ENCODE assay signal across 8 cellular contexts in genomic region chr1:2228157-2228594, GRCh38. TPM values are rescaled to one million over a fixed set of nuclear protein-coding genes. Genes with fewer than 3 reads are reported as not detected.
DNase-seq lines count a peak whose midpoint lies in the region; ATAC-seq and TF ChIP-seq lines count a peak whose summit lies in the region.

Gene SKI, plus strand, starts transcription at chr1:2228319. Its CDS starts 448 bp downstream, at chr1:2228767.

- H3K27me3 ChIP-seq in HL-60 (ENCODE audit: insufficient read depth, poor library complexity, severe bottlenecking) = peaks cover 5% of the 10 kb centered on the region
- no peaks in the 10 kb centered on the region for H3K27me3 ChIP-seq in adipocyte (replicated peaks; ENCODE audit: control insufficient read depth, insufficient read depth, low read length)
- no peaks in the 10 kb centered on the region for H3K27me3 ChIP-seq in smooth muscle cell (ENCODE audit: low read depth)

- no peak for TF ChIP-seq CTCF in HL-60 (IDR thresholded peaks at IDR 0.05; ENCODE audit: insufficient read depth, low read length)
- no peak for TF ChIP-seq CTCF in smooth muscle cell (IDR thresholded peaks at IDR 0.05; ENCODE audit: borderline replicate concordance, insufficient read depth, poor library complexity, severe bottlenecking)

- no CpG with 5 or more reads among the region's 100 CpGs for WGBS in smooth muscle cell (ENCODE audit: low lambda C conversion rate)

- H4K20me1 ChIP-seq in smooth muscle cell (ENCODE audit: low read depth) = peaks cover 46% of the 10 kb centered on the region

- H3K36me3 ChIP-seq in adipocyte (ENCODE audit: control insufficient read depth, insufficient read depth, low read length, severe bottlenecking) (no peaks in the 10 kb centered on the region), smooth muscle cell (ENCODE audit: low read depth) (no peaks in the 10 kb centered on the region)

- peaks cover 46% of the 10 kb centered on the region for H3K79me2 ChIP-seq in smooth muscle cell (ENCODE audit: low read depth)

- DNase-seq in HL-60 (ENCODE audit: low read depth in 1 of 2, low spot score in 1 of 2) (no peak), adipocyte (ENCODE audit: low read depth) (peak; percentile 49), smooth muscle cell (lab: John Stamatoyannopoulos, UW; ENCODE audit: unreplicated experiment) (no peak), NCI-H345 (lab: John Stamatoyannopoulos, UW) (no peak), DMS79 (lab: John Stamatoyannopoulos, UW) (no peak)

- H2AFZ ChIP-seq in smooth muscle cell (ENCODE audit: low read depth) = no peak within 1 kb of the TSS

- peaks cover 8% of the 10 kb centered on the region for H3F3A ChIP-seq in smooth muscle cell (ENCODE audit: low read depth)

- peak within 1 kb of the TSS; percentile 98 for H3K9ac ChIP-seq in adipocyte (ENCODE audit: low read length)
- peak within 1 kb of the TSS; percentile 98 for H3K9ac ChIP-seq in smooth muscle cell (ENCODE audit: low read depth)

- ATAC-seq in activated CD4-positive, CD25-positive, alpha-beta regulatory T cell treated with anti-CD3 and anti-CD28 coated beads, Interleukin-2, amount 50 U/mL, for 24 hours = no peak
- ATAC-seq in HG03097 (IDR thresholded peaks at IDR 0.05; ENCODE audit: low FRiP score, unreplicated experiment) = no peak

- peak within 1 kb of the TSS; percentile 98 for H3K4me2 ChIP-seq in smooth muscle cell

- H3K4me1 ChIP-seq in adipocyte (ENCODE audit: control insufficient read depth, insufficient read depth, low read length) (peaks cover 23% of the 10 kb centered on the region), smooth muscle cell (ENCODE audit: low read depth) (peaks cover 37% of the 10 kb centered on the region)

- H3K27ac ChIP-seq in HL-60 (replicated peaks) (peak within 1 kb of the TSS; percentile 81), smooth muscle cell (ENCODE audit: low read depth) (peak within 1 kb of the TSS; percentile 95)

- no peaks in the 10 kb centered on the region for H3K9me3 ChIP-seq in adipocyte (ENCODE audit: control insufficient read depth, low read length)
- H3K9me3 ChIP-seq in smooth muscle cell (replicated peaks; ENCODE audit: low read depth) = no peaks in the 10 kb centered on the region

- peak within 1 kb of the TSS; percentile 67 for H3K4me3 ChIP-seq in HL-60 (replicated peaks; ENCODE audit: insufficient read depth, low read length)
- peak within 1 kb of the TSS; percentile 92 for H3K4me3 ChIP-seq in adipocyte (ENCODE audit: low read length)
- peak within 1 kb of the TSS; percentile 82 for H3K4me3 ChIP-seq in iPS-11a (ENCODE audit: low read depth, low read length)
- peak within 1 kb of the TSS; percentile 82 for H3K4me3 ChIP-seq in smooth muscle cell

RNA-seq across cellular contexts. Expression of gene SKI, which starts in this region (rescaled TPM):
- 14.4 and 19.6 TPM in 2 replicates for total RNA-seq in smooth muscle cell
- polyA plus RNA-seq in smooth muscle cell = 4.2 and 6.8 TPM in 2 replicates
